ENCODE assay signal across 8 cellular contexts in genomic region chr4:137532869-137533236, GRCh38. TPM values are rescaled to one million over a fixed set of nuclear protein-coding genes. Genes with fewer than 3 reads are reported as not detected.
DNase-seq lines count a peak whose midpoint lies in the region; ATAC-seq and TF ChIP-seq lines count a peak whose summit lies in the region.
"Had no signal": no experiment of that assay in that cellular context is flagged by ENCODE, and none has a peak within 500 bp of the region (broad histone marks: within the 10 kb centered on the region; RNA-seq: fewer than 3 reads in every experiment).

No MANE protein-coding gene starts in this region.

- no peak overlapping the region for H3K27ac ChIP-seq in OCI-LY3 (ENCODE audit: low read length)
- no peak overlapping the region for H3K27ac ChIP-seq in iPS DF 6.9 (ENCODE audit: low read length)
- peak overlapping the region; percentile 86 to 88 for H3K27ac ChIP-seq in thoracic aorta

- H3K4me3 ChIP-seq in OCI-LY3 (ENCODE audit: low read length) = peak overlapping the region; percentile 40
- H3K4me3 ChIP-seq in iPS DF 6.9 (ENCODE audit: low read length) = peak overlapping the region; percentile 9; the same call in 1 of the 2 replicates
- H3K4me3 ChIP-seq in thoracic aorta = peak overlapping the region; percentile 81

- H3K36me3 ChIP-seq in OCI-LY3 (replicated peaks; ENCODE audit: low read depth, low read length) (no peaks in the 10 kb centered on the region), iPS DF 6.9 (ENCODE audit: control insufficient read depth, insufficient read depth, low read length) (peaks cover 8% of the 10 kb centered on the region; the same call in 1 of the 2 replicates), thoracic aorta (no peaks in the 10 kb centered on the region)

- H2AFZ ChIP-seq in OCI-LY3 (ENCODE audit: low read depth, low read length) = peak overlapping the region; percentile 75

- no peak for DNase-seq in iPS DF 6.9 (ENCODE audit: low read depth, low spot score)
- no peak for DNase-seq in thoracic aorta (ENCODE audit: low spot score)
- no peak for DNase-seq in HUDEP-2 (lab: John Stamatoyannopoulos, UW; ENCODE audit: unreplicated experiment in 76 of 76)
- DNase-seq: NK-92 treated with Interleukin-12 subunit alpha and Interleukin-12 subunit beta, amount 100 ng/mL, for 24 hours had no signal

- H3K27me3 ChIP-seq in OCI-LY3 (ENCODE audit: low read depth, low read length) (no peaks in the 10 kb centered on the region), iPS DF 6.9 (ENCODE audit: control insufficient read depth, insufficient read depth, low read length) (no peaks in the 10 kb centered on the region), thoracic aorta (replicated peaks; ENCODE audit: insufficient read depth) (no peaks in the 10 kb centered on the region)

- ATAC-seq in GM21447 (IDR thresholded peaks at IDR 0.05; ENCODE audit: unreplicated experiment) (peak; percentile 32), thoracic aorta (ENCODE audit: insufficient number of reproducible peaks, low FRiP score, low read depth) (no peak), GM21737 (IDR thresholded peaks at IDR 0.05; ENCODE audit: unreplicated experiment) (no peak), HG03139 (IDR thresholded peaks at IDR 0.05; ENCODE audit: unreplicated experiment) (no peak)

- H3K79me2 ChIP-seq in OCI-LY3 (ENCODE audit: low read length) = no peaks in the 10 kb centered on the region

- no peaks in the 10 kb centered on the region for H3K9me3 ChIP-seq in OCI-LY3 (ENCODE audit: insufficient read depth, low read length)
- H3K9me3 ChIP-seq in iPS DF 6.9 (ENCODE audit: control insufficient read depth, insufficient read depth, low read length) = no peaks in the 10 kb centered on the region; the same call in 1 of the 2 replicates
- no peaks in the 10 kb centered on the region for H3K9me3 ChIP-seq in thoracic aorta

- no CpG with 5 or more reads among the region's 3 CpGs for WGBS in iPS DF 6.9 (ENCODE audit: insufficient coverage, insufficient read length)

- no peaks in the 10 kb centered on the region for H3K4me1 ChIP-seq in OCI-LY3 (ENCODE audit: low read length)
- peaks cover 7% of the 10 kb centered on the region; the same call in 1 of the 2 replicates for H3K4me1 ChIP-seq in iPS DF 6.9 (ENCODE audit: control insufficient read depth, insufficient read depth, low read length)
- H3K4me1 ChIP-seq in thoracic aorta (ENCODE audit: control insufficient read depth in 1 of 2, low read depth in 2 of 2) = peaks cover 0 to 23% of the 10 kb centered on the region in 2 donors

- peak overlapping the region; percentile 11; the same call in 1 of the 2 replicates for H3K9ac ChIP-seq in OCI-LY3 (ENCODE audit: low read length)

- H4K20me1 ChIP-seq in OCI-LY3 (ENCODE audit: insufficient read depth, low read length) = no peaks in the 10 kb centered on the region

- TF ChIP-seq CTCF in OCI-LY3 (IDR thresholded peaks at IDR 0.05; ENCODE audit: low read depth, low read length) = no peak
- TF ChIP-seq CTCF in thoracic aorta (IDR thresholded peaks at IDR 0.05) = no peak

- H3K4me2 ChIP-seq in OCI-LY3 (ENCODE audit: low read length) = peak overlapping the region; percentile 47

RNA-seq across cellular contexts. Expression of gene PCDH18, which starts 0.6 kb away (rescaled TPM):
- 10 to 100 TPM; 22.6 to 31.0 TPM for total RNA-seq in thoracic aorta

Comparison
In these comparisons a context has a peak if more than half of its experiments do, and no peak if none do; other contexts are left out.
1. H3K27ac ChIP-seq: peak in thoracic aorta (2 of 2); none in OCI-LY3 (single experiment) and iPS DF 6.9 (single experiment).
2. H3K4me3 ChIP-seq: peak in every context shown above with its lines; median percentile 81 in thoracic aorta; 40 in OCI-LY3; 9 in iPS DF 6.9.